In genomic region chr3:86554346-86554745, GRCh38 we compare ENCODE assay signal across 18 cellular contexts.
DNase-seq lines count a peak whose midpoint lies in the region; ATAC-seq, FAIRE-seq and TF ChIP-seq lines count a peak whose summit lies in the region.
"Had no signal": no experiment of that assay in that cellular context is flagged by ENCODE, and none has a peak within 500 bp of the region (broad histone marks: within the 10 kb centered on the region; RNA-seq: fewer than 3 reads in every experiment).

No MANE protein-coding gene starts in this region.

- 45% methylated on average over 5 of the region's 5 CpGs for WGBS in esophagus muscularis mucosa

- H3K4me3 ChIP-seq in GM23338 = no peak overlapping the region
- no peak overlapping the region for H3K4me3 ChIP-seq in esophagus muscularis mucosa
- no peak overlapping the region for H3K4me3 ChIP-seq in PC-9
- H3K4me3 ChIP-seq: BLaER1, HAP-1 had no signal

- no TSS peak for BruUV-seq in PC-9 (replicated peaks; lab: Mats Ljungman, UMichigan)

- no peaks in the 10 kb centered on the region for H3K27me3 Mint-ChIP-seq in GM23338 (ENCODE audit: insufficient read depth, low read depth, poor library complexity)
- H3K27me3 Mint-ChIP-seq in activated CD8-positive, alpha-beta memory T cell treated with anti-CD3 and anti-CD28 coated beads, Interleukin-2, amount 10 ng/mL, durations not matched to agents 7 days and 5 days = no peaks in the 10 kb centered on the region

- intact Hi-C loops in esophagus muscularis mucosa (cut with DNase I) (no loop called here), PC-9 (cut with micrococcal nuclease; ENCODE audit: unreplicated experiment) (no loop called here)

- H3K9me3 ChIP-seq in esophagus muscularis mucosa (no peaks in the 10 kb centered on the region), PC-9 (ENCODE audit: insufficient read depth, low read depth) (no peaks in the 10 kb centered on the region)
- H3K9me3 ChIP-seq: BLaER1, HAP-1 had no signal

- DNase-seq in D721Med (ENCODE audit: insufficient read length, low spot score) (no peak), GM23338 (ENCODE audit: low spot score) (peak; percentile 33), NCI-H69 (lab: John Stamatoyannopoulos, UW) (peak; percentile 60), foreskin keratinocyte (no peak), esophagus muscularis mucosa (ENCODE audit: extremely low spot score) (no peak), PC-9 (no peak)
- no peak for DNase-seq in activated CD4-positive, alpha-beta T cell treated with anti-CD3 and anti-CD28 coated beads, Interleukin-2, amount 50 U/mL, for 48 hours
- DNase-seq in activated CD8-positive, alpha-beta memory T cell treated with anti-CD3 and anti-CD28 coated beads, Interleukin-2, amount 10 ng/mL, durations not matched to agents 7 days and 5 days = no peak
- DNase-seq: CD8-positive, alpha-beta T cell; DMS79; KBM-7; NCI-H1048; NCI-H2081 treated with DMSO at 0.1 percent for 48 hours; NCI-H524 had no signal

- H3K4me1 ChIP-seq in GM23338 (ENCODE audit: insufficient read depth) (peaks cover 9% of the 10 kb centered on the region), foreskin keratinocyte (no peaks in the 10 kb centered on the region), esophagus muscularis mucosa (no peaks in the 10 kb centered on the region), PC-9 (replicated peaks; ENCODE audit: insufficient read depth) (no peaks in the 10 kb centered on the region)
- H3K4me1 ChIP-seq: BLaER1, HAP-1 had no signal

- CTCF ChIA-PET in PC-9 (lab: Charles Lee) = no interaction called here
- CTCF ChIA-PET in activated CD8-positive, alpha-beta memory T cell treated with anti-CD3 and anti-CD28 coated beads, Interleukin-2, amount 10 ng/mL, durations not matched to agents 7 days and 5 days (lab: Charles Lee) = no interaction called here

- H3K27me3 ChIP-seq in GM23338 (ENCODE audit: insufficient read depth) = no peaks in the 10 kb centered on the region
- H3K27me3 ChIP-seq in foreskin keratinocyte = no peaks in the 10 kb centered on the region
- no peaks in the 10 kb centered on the region for H3K27me3 ChIP-seq in esophagus muscularis mucosa
- H3K27me3 ChIP-seq in PC-9 (ENCODE audit: insufficient read depth, low read depth) = no peaks in the 10 kb centered on the region
- H3K27me3 ChIP-seq: BLaER1 had no signal

- H4K20me1 ChIP-seq in GM23338 (replicated peaks; ENCODE audit: insufficient read depth) (no peaks in the 10 kb centered on the region), PC-9 (ENCODE audit: insufficient read depth) (no peaks in the 10 kb centered on the region)
- H4K20me1 ChIP-seq: BLaER1 had no signal

- peaks cover 5% of the 10 kb centered on the region; the same call in 2 of the 3 replicates for H3K36me3 Mint-ChIP-seq in GM23338 (ENCODE audit: low read depth)
- no peaks in the 10 kb centered on the region for H3K36me3 Mint-ChIP-seq in activated CD8-positive, alpha-beta memory T cell treated with anti-CD3 and anti-CD28 coated beads, Interleukin-2, amount 10 ng/mL, durations not matched to agents 7 days and 5 days
- H3K36me3 Mint-ChIP-seq: CD8-positive, alpha-beta T cell had no signal

- ATAC-seq in GM23338 (peak; percentile 57), foreskin keratinocyte (peak; percentile 9)
- ATAC-seq in activated CD8-positive, alpha-beta memory T cell treated with anti-CD3 and anti-CD28 coated beads, Interleukin-2, amount 10 ng/mL, durations not matched to agents 7 days and 5 days = no peak
- ATAC-seq: CD8-positive, alpha-beta T cell had no signal

- H3K27ac ChIP-seq in GM23338 (ENCODE audit: low read depth) = no peak overlapping the region
- no peak overlapping the region for H3K27ac ChIP-seq in foreskin keratinocyte
- H3K27ac ChIP-seq in esophagus muscularis mucosa (replicated peaks in 1 of 4) = no peak overlapping the region
- H3K27ac ChIP-seq in PC-9 = no peak overlapping the region
- H3K27ac ChIP-seq: BLaER1 had no signal

- no peaks in the 10 kb centered on the region for H3K9me3 Mint-ChIP-seq in GM23338
- H3K9me3 Mint-ChIP-seq in activated CD8-positive, alpha-beta memory T cell treated with anti-CD3 and anti-CD28 coated beads, Interleukin-2, amount 10 ng/mL, durations not matched to agents 7 days and 5 days (ENCODE audit: low read depth) = no peaks in the 10 kb centered on the region

- H2AFZ ChIP-seq in GM23338 (no peak overlapping the region), PC-9 (no peak overlapping the region)

- H3K9me2 ChIP-seq in GM23338 (ENCODE audit: insufficient read depth) (no peaks in the 10 kb centered on the region), PC-9 (ENCODE audit: insufficient read depth) (no peaks in the 10 kb centered on the region)

- no peak overlapping the region for H3K4me3 Mint-ChIP-seq in GM23338
- H3K4me3 Mint-ChIP-seq in activated CD8-positive, alpha-beta memory T cell treated with anti-CD3 and anti-CD28 coated beads, Interleukin-2, amount 10 ng/mL, durations not matched to agents 7 days and 5 days = no peak overlapping the region
- H3K4me3 Mint-ChIP-seq: CD8-positive, alpha-beta T cell had no signal

- no peaks in the 10 kb centered on the region for H3F3A ChIP-seq in GM23338 (replicated peaks; ENCODE audit: low read depth)
- H3F3A ChIP-seq in PC-9 (ENCODE audit: insufficient read depth, low read depth) = no peaks in the 10 kb centered on the region

- no peaks in the 10 kb centered on the region for H3K36me3 ChIP-seq in GM23338 (ENCODE audit: insufficient read depth)
- H3K36me3 ChIP-seq in esophagus muscularis mucosa = no peaks in the 10 kb centered on the region
- no peaks in the 10 kb centered on the region for H3K36me3 ChIP-seq in PC-9 (ENCODE audit: low read depth)
- H3K36me3 ChIP-seq: BLaER1, HAP-1 had no signal

- TF ChIP-seq EP300 in esophagus muscularis mucosa (IDR thresholded peaks at IDR 0.05) = no peak

- H3K79me2 ChIP-seq in GM23338 (replicated peaks; ENCODE audit: insufficient read depth) (no peaks in the 10 kb centered on the region), PC-9 (ENCODE audit: low read depth) (no peaks in the 10 kb centered on the region)

- TF ChIP-seq POLR2A in esophagus muscularis mucosa (IDR thresholded peaks at IDR 0.05; ENCODE audit: low read depth) = no peak

- peaks cover 6% of the 10 kb centered on the region for H3K4me1 Mint-ChIP-seq in GM23338
- H3K4me1 Mint-ChIP-seq in activated CD8-positive, alpha-beta memory T cell treated with anti-CD3 and anti-CD28 coated beads, Interleukin-2, amount 10 ng/mL, durations not matched to agents 7 days and 5 days = no peaks in the 10 kb centered on the region

- TF ChIP-seq CTCF in D721Med (IDR thresholded peaks at IDR 0.05; ENCODE audit: insufficient read depth, missing control alignments) (no peak), GM23338 (conservative IDR thresholded peaks at IDR 0.05; ENCODE audit: low read depth in 2 of 2) (0 out of 4 replicates have a peak, but pooled peaks of 1 of the 2 experiments have one; percentile 14), foreskin keratinocyte (conservative IDR thresholded peaks at IDR 0.05) (no peak), esophagus muscularis mucosa (IDR thresholded peaks at IDR 0.05) (no peak), PC-9 (conservative IDR thresholded peaks at IDR 0.05) (no peak)

- peak; percentile 32 for FAIRE-seq in D721Med (lab: Jason Lieb, UNC)
- FAIRE-seq: G401.6, GM12891 had no signal

- no peak overlapping the region for H3K4me2 ChIP-seq in GM23338
- H3K4me2 ChIP-seq in PC-9 = no peak overlapping the region
- H3K4me2 ChIP-seq: BLaER1 had no signal

- POLR2A ChIA-PET in PC-9 (lab: Charles Lee; ENCODE audit: unreplicated experiment) = no interaction called here

- no peak overlapping the region for H3K27ac Mint-ChIP-seq in GM23338
- no peak overlapping the region for H3K27ac Mint-ChIP-seq in activated CD8-positive, alpha-beta memory T cell treated with anti-CD3 and anti-CD28 coated beads, Interleukin-2, amount 10 ng/mL, durations not matched to agents 7 days and 5 days
- H3K27ac Mint-ChIP-seq: CD8-positive, alpha-beta T cell had no signal

TF ChIP-seq in GM23338, 12 proteins besides CTCF, POLR2A, EP300 and RAD21 (continues in another document):
- TF ChIP-seq EZH2phosphoT487 (IDR thresholded peaks at IDR 0.05; ENCODE audit: unreplicated experiment) (no peak), ZNF331 (CRISPR knock-in tag; IDR thresholded peaks at IDR 0.05; ENCODE audit: low read depth) (no peak), NANOG (IDR thresholded peaks at IDR 0.05; ENCODE audit: borderline replicate concordance) (no peak), REST (IDR thresholded peaks at IDR 0.05; ENCODE audit: unreplicated experiment) (no peak), ETS1 (IDR thresholded peaks at IDR 0.05) (no peak)

Comparison
In these comparisons a context has a peak if more than half of its experiments do, and no peak if none do; other contexts are left out.
1. DNase-seq: peak in GM23338 (single experiment) and NCI-H69 (single experiment); none in D721Med (single experiment), foreskin keratinocyte (0 of 2), activated CD4-positive, alpha-beta T cell treated with anti-CD3 and anti-CD28 coated beads, Interleukin-2, amount 50 U/mL, for 48 hours (0 of 2), esophagus muscularis mucosa (single experiment), PC-9 (0 of 2) and activated CD8-positive, alpha-beta memory T cell treated with anti-CD3 and anti-CD28 coated beads, Interleukin-2, amount 10 ng/mL, durations not matched to agents 7 days and 5 days (single experiment).